ENCODE assay signal across 8 cellular contexts in the genomic region with DNA sequence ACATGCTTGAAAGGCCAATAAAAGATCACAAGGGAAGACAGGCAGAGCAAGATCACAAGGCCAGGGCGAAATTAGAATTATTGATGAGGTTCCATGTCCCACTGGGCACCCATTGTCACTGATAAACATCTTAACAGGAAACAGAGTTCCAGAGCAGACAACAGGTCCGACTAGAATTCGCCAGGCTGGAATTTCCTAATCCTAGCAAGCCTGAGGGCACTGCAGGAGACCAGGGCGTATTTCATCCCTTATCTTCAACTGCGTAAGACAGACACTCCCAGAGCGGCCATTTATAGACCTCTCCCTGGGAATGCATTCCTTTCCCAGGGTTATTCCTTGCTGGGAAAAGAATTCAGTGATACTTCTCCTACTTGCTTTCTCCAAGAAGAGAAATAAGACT.
DNase-seq lines count a peak whose midpoint lies in the region; ATAC-seq and TF ChIP-seq lines count a peak whose summit lies in the region.
"Not testable (repeated sequence)": the region's sequence is repeated elsewhere in the genome, so short reads cannot be mapped to it uniquely, and the experiment has no call there.

No MANE protein-coding gene starts in this region.

- H3K4me1 ChIP-seq in HEK293 (ENCODE audit: control insufficient read depth, insufficient read depth, low read length); mesendoderm (ENCODE audit: control insufficient read depth, low read depth, low read length); trophoblast cell (ENCODE audit: control insufficient read depth in 1 of 2, insufficient read depth in 2 of 2, low read length in 2 of 2): not testable (repeated sequence)

- peaks cover 27% of the 10 kb centered on the region for H3K36me3 Mint-ChIP-seq in WTC11

- not testable (repeated sequence) for H3K27ac ChIP-seq in HEK293 (ENCODE audit: extremely low read depth, low read depth, low read length); mesendoderm (ENCODE audit: low read depth, low read length); trophoblast cell (ENCODE audit: low read depth, low read length)

- H3K36me3 ChIP-seq in HEK293 (ENCODE audit: control insufficient read depth in 2 of 2, insufficient read depth in 1 of 2, low read length in 2 of 2); mesendoderm (ENCODE audit: control insufficient read depth, insufficient read depth, low read length); trophoblast cell (ENCODE audit: control insufficient read depth in 1 of 2, insufficient read depth in 2 of 2, low read length in 2 of 2): not testable (repeated sequence)

- not testable (repeated sequence) for H3K9ac ChIP-seq in mesendoderm (ENCODE audit: low read length); trophoblast cell (ENCODE audit: low read length)

- H2BK12ac ChIP-seq in trophoblast cell (ENCODE audit: low read length): not testable (repeated sequence)

- H3K18ac ChIP-seq in mesendoderm (ENCODE audit: low read length); trophoblast cell (ENCODE audit: low read length): not testable (repeated sequence)

- H3K9me3 ChIP-seq in HEK293 (ENCODE audit: control insufficient read depth, insufficient read depth, low read depth, low read length); trophoblast cell (ENCODE audit: insufficient read depth, low read depth, low read length): not testable (repeated sequence)

- not testable (repeated sequence) for H2BK5ac ChIP-seq in mesendoderm (ENCODE audit: low read length); trophoblast cell (ENCODE audit: low read depth, low read length, poor library complexity)

- H3K4me3 Mint-ChIP-seq in WTC11: not testable (repeated sequence)

- not testable (repeated sequence) for H2AFZ ChIP-seq in trophoblast cell (ENCODE audit: insufficient read depth, low read length, poor library complexity)

- H3K4me2 ChIP-seq in mesendoderm (ENCODE audit: low read length); trophoblast cell (ENCODE audit: low read length): not testable (repeated sequence)

- H3K27ac Mint-ChIP-seq in WTC11: not testable (repeated sequence)

- not testable (repeated sequence) for H2BK15ac ChIP-seq in mesendoderm (replicated peaks; ENCODE audit: low read depth)

- H3K14ac ChIP-seq in trophoblast cell (ENCODE audit: low read length): not testable (repeated sequence)

- DNase-seq in DMS53 (lab: John Stamatoyannopoulos, UW) (peak; percentile 12), ELF-1 (ENCODE audit: low read depth, low spot score) (peak; percentile 49), SK-N-DZ (ENCODE audit: low spot score) (peak; percentile 26), WTC11 (ENCODE audit: low spot score) (peak; percentile 18), mesendoderm (peak; percentile 8), trophoblast cell (peak; percentile 39 to 53)
- DNase-seq in HEK293T (ENCODE audit: extremely low spot score): not testable (repeated sequence)

- not testable (repeated sequence) for H3K23ac ChIP-seq in mesendoderm (ENCODE audit: low read length); trophoblast cell (ENCODE audit: low read length)

- not testable (repeated sequence) for H3K27me3 Mint-ChIP-seq in WTC11 (ENCODE audit: low read depth)

- WGBS in mesendoderm (ENCODE audit: extremely low coverage, insufficient coverage, low lambda C conversion rate): no CpG with 5 or more reads among the region's 6 CpGs
- WGBS in trophoblast cell (ENCODE audit: extremely low coverage, insufficient coverage, insufficient read length): no CpG with 5 or more reads among the region's 6 CpGs

- H3K56ac ChIP-seq in mesendoderm (ENCODE audit: low read length): not testable (repeated sequence)

- H4K12ac ChIP-seq in trophoblast cell (ENCODE audit: low read depth, low read length): not testable (repeated sequence)

- not testable (repeated sequence) for H3K4ac ChIP-seq in mesendoderm (ENCODE audit: low read depth, low read length); trophoblast cell (ENCODE audit: low read depth, low read length)

- not testable (repeated sequence) for H3K79me2 ChIP-seq in mesendoderm (ENCODE audit: control insufficient read depth, insufficient read depth, low read length); trophoblast cell (ENCODE audit: control insufficient read depth, insufficient read depth, low read length, poor library complexity)

- TF ChIP-seq CTCF in HEK293 (tag by site-specific recombination; IDR thresholded peaks at IDR 0.05); WTC11 (IDR thresholded peaks at IDR 0.05): not testable (repeated sequence)

- CTCF ChIA-PET in HEK293 (lab: Yijun Ruan, JAX); HEK293T (lab: Yijun Ruan, JAX); WTC11 (lab: Charles Lee): not testable (repeated sequence)

- not testable (repeated sequence) for ATAC-seq in WTC11

- not testable (repeated sequence) for H2BK120ac ChIP-seq in mesendoderm (ENCODE audit: low read depth, low read length); trophoblast cell (ENCODE audit: insufficient read depth, low read length, poor library complexity)

- POLR2A ChIA-PET in HEK293 (lab: Yijun Ruan, JAX); HEK293T (lab: Yijun Ruan, JAX); WTC11 (lab: Charles Lee): not testable (repeated sequence)

- H3K9me3 Mint-ChIP-seq in WTC11: peaks cover 53% of the 10 kb centered on the region

- not testable (repeated sequence) for H3K4me1 Mint-ChIP-seq in WTC11

- not testable (repeated sequence) for H3K27me3 ChIP-seq in mesendoderm (ENCODE audit: insufficient read depth, low read length, poor library complexity); trophoblast cell (ENCODE audit: insufficient read depth, low read length)

- not testable (repeated sequence) for H3K79me1 ChIP-seq in mesendoderm (ENCODE audit: low read length); trophoblast cell (ENCODE audit: low read length)

- not testable (repeated sequence) for H4K8ac ChIP-seq in mesendoderm (ENCODE audit: low read depth, low read length); trophoblast cell (ENCODE audit: low read depth, low read length)

- H2AK5ac ChIP-seq in mesendoderm (ENCODE audit: low read length); trophoblast cell (ENCODE audit: low read length): not testable (repeated sequence)

- H3K4me3 ChIP-seq in HEK293 (ENCODE audit: low read depth, low read length); mesendoderm (ENCODE audit: low read length); trophoblast cell (ENCODE audit: low read depth, low read length): not testable (repeated sequence)

- H4K5ac ChIP-seq in mesendoderm (ENCODE audit: low read length): not testable (repeated sequence)

- not testable (repeated sequence) for H4K91ac ChIP-seq in trophoblast cell (ENCODE audit: low read depth, low read length)

TF ChIP-seq in HEK293, 187 proteins besides CTCF, POLR2A, EP300 and RAD21 (continues in another document):
- TF ChIP-seq ZNF529 (tag by site-specific recombination; IDR thresholded peaks at IDR 0.05; ENCODE audit: insufficient replicate concordance) (peak; percentile 72), ZNF677 (tag by site-specific recombination; IDR thresholded peaks at IDR 0.05) (0 out of 2 replicates have a peak, but pooled peaks have one; percentile 20)

TF ChIP-seq in HEK293T, 16 proteins besides CTCF, POLR2A, EP300 and RAD21:
- TF ChIP-seq, protein P1, sequence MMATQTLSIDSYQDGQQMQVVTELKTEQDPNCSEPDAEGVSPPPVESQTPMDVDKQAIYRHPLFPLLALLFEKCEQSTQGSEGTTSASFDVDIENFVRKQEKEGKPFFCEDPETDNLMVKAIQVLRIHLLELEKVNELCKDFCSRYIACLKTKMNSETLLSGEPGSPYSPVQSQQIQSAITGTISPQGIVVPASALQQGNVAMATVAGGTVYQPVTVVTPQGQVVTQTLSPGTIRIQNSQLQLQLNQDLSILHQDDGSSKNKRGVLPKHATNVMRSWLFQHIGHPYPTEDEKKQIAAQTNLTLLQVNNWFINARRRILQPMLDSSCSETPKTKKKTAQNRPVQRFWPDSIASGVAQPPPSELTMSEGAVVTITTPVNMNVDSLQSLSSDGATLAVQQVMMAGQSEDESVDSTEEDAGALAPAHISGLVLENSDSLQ (IDR thresholded peaks at IDR 0.05): peak; percentile 67
- TF ChIP-seq CTBP1 (IDR thresholded peaks at IDR 0.05; ENCODE audit: borderline replicate concordance): peak; percentile 55; the same call in 1 of the 2 replicates
